Comparison of ENCODE assay signal across 8 cellular contexts in the genomic region with DNA sequence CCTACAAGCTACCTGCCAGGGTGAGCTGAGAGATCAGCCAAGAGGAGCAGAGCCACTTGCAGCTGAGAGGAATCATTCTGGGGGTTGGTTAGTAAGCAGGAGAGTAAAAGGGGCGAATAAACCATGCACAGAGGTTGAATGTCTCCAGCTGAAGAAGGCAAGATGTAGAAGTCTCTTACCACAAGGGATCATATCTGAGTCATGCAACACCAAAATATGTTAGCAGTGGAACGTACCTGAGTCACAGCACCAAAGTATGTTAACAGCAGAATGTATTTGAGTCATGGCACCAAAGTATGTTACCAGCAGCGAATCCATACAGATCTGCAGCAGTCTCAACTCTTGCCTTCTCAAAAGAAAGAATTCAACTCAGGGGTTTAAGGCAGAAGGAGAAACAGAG. TPM values are rescaled to one million over a fixed set of nuclear protein-coding genes. Genes with fewer than 3 reads are reported as not detected.
DNase-seq lines count a peak whose midpoint lies in the region; ATAC-seq and TF ChIP-seq lines count a peak whose summit lies in the region.

No MANE protein-coding gene starts in this region.

- H3K27me3 ChIP-seq in brain microvascular endothelial cell (replicated peaks) (no peaks in the 10 kb centered on the region), thyroid gland (no peaks in the 10 kb centered on the region), HAP-1 (ENCODE audit: low read depth) (0 out of 2 replicates have a peak, but pooled peaks cover 3% of the 10 kb centered on the region), transverse colon (no peaks in the 10 kb centered on the region)

- TF ChIP-seq EP300 in transverse colon (IDR thresholded peaks at IDR 0.05; ENCODE audit: low read depth) = no peak

- H3K36me3 Mint-ChIP-seq in activated T-cell treated with anti-CD3 and anti-CD28 coated beads, Interleukin-2, amount 50 U/mL, for 4 hours (ENCODE audit: insufficient read depth) = peaks cover 2% of the 10 kb centered on the region
- no peaks in the 10 kb centered on the region for H3K36me3 Mint-ChIP-seq in activated T-cell treated with anti-CD3 and anti-CD28 coated beads, Interleukin-2, amount 50 U/mL, for 24 hours (ENCODE audit: low read depth)

- peaks cover 2% of the 10 kb centered on the region for H3K27me3 Mint-ChIP-seq in activated T-cell treated with anti-CD3 and anti-CD28 coated beads, Interleukin-2, amount 50 U/mL, for 4 hours (ENCODE audit: low read depth)
- H3K27me3 Mint-ChIP-seq in activated T-cell treated with anti-CD3 and anti-CD28 coated beads, Interleukin-2, amount 50 U/mL, for 24 hours = peaks cover 6% of the 10 kb centered on the region

- TF ChIP-seq CTCF in brain microvascular endothelial cell (IDR thresholded peaks at IDR 0.05; ENCODE audit: low read depth, low read length, missing control alignments) = no peak
- TF ChIP-seq CTCF in thyroid gland (IDR thresholded peaks at IDR 0.05) = no peak
- no peak for TF ChIP-seq CTCF in transverse colon (IDR thresholded peaks at IDR 0.05)

- H3K4me3 ChIP-seq in brain microvascular endothelial cell (ENCODE audit: low read depth, low read length) = no peak overlapping the region
- no peak overlapping the region for H3K4me3 ChIP-seq in thyroid gland (replicated peaks in 1 of 3)
- H3K4me3 ChIP-seq in HAP-1 = no peak overlapping the region
- H3K4me3 ChIP-seq in transverse colon = no peak overlapping the region

- H3K9me3 ChIP-seq in thyroid gland = no peaks in the 10 kb centered on the region
- no peaks in the 10 kb centered on the region for H3K9me3 ChIP-seq in HAP-1
- H3K9me3 ChIP-seq in transverse colon = peaks cover 0 to 11% of the 10 kb centered on the region in 2 donors

- H3K36me3 ChIP-seq in brain microvascular endothelial cell (replicated peaks) (no peaks in the 10 kb centered on the region), thyroid gland (no peaks in the 10 kb centered on the region), HAP-1 (replicated peaks) (no peaks in the 10 kb centered on the region), transverse colon (no peaks in the 10 kb centered on the region)

- H3K27ac ChIP-seq in brain microvascular endothelial cell (no peak overlapping the region), thyroid gland (peak overlapping the region in 2 of 3 donors; percentile 5 to 33), transverse colon (no peak overlapping the region)

- H3K9me3 Mint-ChIP-seq in activated T-cell treated with anti-CD3 and anti-CD28 coated beads, Interleukin-2, amount 50 U/mL, for 4 hours = peaks cover 7% of the 10 kb centered on the region
- H3K9me3 Mint-ChIP-seq in activated T-cell treated with anti-CD3 and anti-CD28 coated beads, Interleukin-2, amount 50 U/mL, for 24 hours = peaks cover 11% of the 10 kb centered on the region

- WGBS in thyroid gland, 2 donors = 79 to 86% methylated on average over 3 of the region's 3 CpGs
- 72% methylated on average over 3 of the region's 3 CpGs; no CpG with 5 or more reads in 1 of the 2 donors for WGBS in transverse colon (ENCODE audit: low coverage in 1 of 2), 2 donors

- in situ Hi-C loops in brain microvascular endothelial cell (cut with HindIII; ENCODE audit: low pct_ligation_motif_present, low sequenced_read_pairs) (no loop called here), HAP-1 (cut with MboI; ENCODE audit: low sequenced_read_pairs) (no loop called here), transverse colon (cut with MboI; ENCODE audit: low pct_ligation_motif_present in 1 of 4, low pct_unique_long_range_greater_than_20kb in 1 of 4, low sequenced_read_pairs in 3 of 4) (no loop called here)

- DNase-seq in activated T-cell treated with anti-CD3 and anti-CD28 coated beads, Interleukin-2, amount 50 U/mL, for 4 hours = no peak
- DNase-seq in activated T-cell treated with anti-CD3 and anti-CD28 coated beads, Interleukin-2, amount 50 U/mL, for 24 hours = no peak
- DNase-seq in brain microvascular endothelial cell = peak; percentile 86
- no peak for DNase-seq in thyroid gland
- DNase-seq in HAP-1 (ENCODE audit: low spot score in 2 of 2) = no peak
- no peak for DNase-seq in transverse colon

- no peak overlapping the region for H3K4me3 Mint-ChIP-seq in activated T-cell treated with anti-CD3 and anti-CD28 coated beads, Interleukin-2, amount 50 U/mL, for 4 hours
- no peak overlapping the region for H3K4me3 Mint-ChIP-seq in activated T-cell treated with anti-CD3 and anti-CD28 coated beads, Interleukin-2, amount 50 U/mL, for 24 hours

- TF ChIP-seq POLR2A in thyroid gland (IDR thresholded peaks at IDR 0.05) = no peak
- TF ChIP-seq POLR2A in transverse colon (IDR thresholded peaks at IDR 0.05) = no peak

- peaks cover 2% of the 10 kb centered on the region for H3K4me1 Mint-ChIP-seq in activated T-cell treated with anti-CD3 and anti-CD28 coated beads, Interleukin-2, amount 50 U/mL, for 4 hours (ENCODE audit: low read depth)
- H3K4me1 Mint-ChIP-seq in activated T-cell treated with anti-CD3 and anti-CD28 coated beads, Interleukin-2, amount 50 U/mL, for 24 hours (ENCODE audit: low read depth) = peaks cover 17% of the 10 kb centered on the region

- H3K27ac Mint-ChIP-seq in activated T-cell treated with anti-CD3 and anti-CD28 coated beads, Interleukin-2, amount 50 U/mL, for 24 hours = no peak overlapping the region

- peak; percentile 97 to 98 for ATAC-seq in activated T-cell treated with anti-CD3 and anti-CD28 coated beads, Interleukin-2, amount 50 U/mL, for 4 hours
- peak; percentile 67 for ATAC-seq in HG03196 (IDR thresholded peaks at IDR 0.05; ENCODE audit: unreplicated experiment)
- ATAC-seq in GM19452 (IDR thresholded peaks at IDR 0.05; ENCODE audit: unreplicated experiment) = no peak

- intact Hi-C loops in thyroid gland (cut with DNase I) = no loop called here
- intact Hi-C loops in transverse colon (cut with DNase I; ENCODE audit: low total_unique reads) = no loop called here

- H3K4me1 ChIP-seq in thyroid gland (peaks cover 8 to 20% of the 10 kb centered on the region in 2 donors), HAP-1 (no peaks in the 10 kb centered on the region), transverse colon (no peaks in the 10 kb centered on the region)

RNA-seq across cellular contexts. Expression of a gene that starts 29.9 kb away (rescaled TPM):
- not detected for total RNA-seq in activated T-cell treated with anti-CD3 and anti-CD28 coated beads, Interleukin-2, amount 50 U/mL, for 4 hours
- total RNA-seq in thyroid gland = not detected
- total RNA-seq in transverse colon = not detected

Comparison
In these comparisons a context has a peak if more than half of its experiments do, and no peak if none do; other contexts are left out.
1. H3K27ac ChIP-seq: peak in thyroid gland (2 of 3); none in brain microvascular endothelial cell (single experiment) and transverse colon (0 of 4).